ENCODE assay signal across 16 cellular contexts in genomic region chr2:96967964-96968363, GRCh38. TPM values are rescaled to one million over a fixed set of nuclear protein-coding genes. Genes with fewer than 3 reads are reported as not detected.
DNase-seq lines count a peak whose midpoint lies in the region; ATAC-seq and TF ChIP-seq lines count a peak whose summit lies in the region.
"Had no signal": no experiment of that assay in that cellular context is flagged by ENCODE, and none has a peak within 500 bp of the region (broad histone marks: within the 10 kb centered on the region; RNA-seq: fewer than 3 reads in every experiment).

No MANE protein-coding gene starts in this region.

- H2BK120ac ChIP-seq in trophoblast cell (ENCODE audit: insufficient read depth, low read length, poor library complexity), result no peak overlapping the region

- H3K4me3 ChIP-seq in trophoblast cell (ENCODE audit: low read depth, low read length), result no peak overlapping the region
- H3K4me3 ChIP-seq: A549, GM23338 had no signal

- H3K36me3 Mint-ChIP-seq in T-helper 17 cell (ENCODE audit: low read depth) (no peaks in the 10 kb centered on the region), neural crest cell (ENCODE audit: low read depth) (no peaks in the 10 kb centered on the region)
- H3K36me3 Mint-ChIP-seq in central memory CD8-positive, alpha-beta T cell (ENCODE audit: insufficient read depth), result peaks cover 1% of the 10 kb centered on the region
- H3K36me3 Mint-ChIP-seq: CD4-positive, CD25-positive, alpha-beta regulatory T cell had no signal

- no peak overlapping the region for H4K8ac ChIP-seq in trophoblast cell (ENCODE audit: low read depth, low read length)

- H3K79me1 ChIP-seq in trophoblast cell (ENCODE audit: low read length), result no peaks in the 10 kb centered on the region

- no peak overlapping the region for H2AFZ ChIP-seq in trophoblast cell (ENCODE audit: insufficient read depth, low read length, poor library complexity)
- H2AFZ ChIP-seq: GM23338 had no signal

- no peak overlapping the region for H4K12ac ChIP-seq in trophoblast cell (ENCODE audit: low read depth, low read length)

- H3K4ac ChIP-seq in trophoblast cell (ENCODE audit: low read depth, low read length), result no peak overlapping the region

- H3K9ac ChIP-seq in trophoblast cell (ENCODE audit: low read length), result no peak overlapping the region

- no peak overlapping the region for H3K4me2 ChIP-seq in trophoblast cell (ENCODE audit: low read length)
- H3K4me2 ChIP-seq: A549, GM23338 had no signal

- H3K79me2 ChIP-seq in trophoblast cell (ENCODE audit: control insufficient read depth, insufficient read depth, low read length, poor library complexity), result no peaks in the 10 kb centered on the region

- H2BK12ac ChIP-seq in trophoblast cell (ENCODE audit: low read length), result no peak overlapping the region

- H3K27ac Mint-ChIP-seq in T-helper 17 cell, result peak overlapping the region; percentile 98
- H3K27ac Mint-ChIP-seq in central memory CD8-positive, alpha-beta T cell (ENCODE audit: low read depth), result peak overlapping the region; percentile 16
- H3K27ac Mint-ChIP-seq in neural crest cell (ENCODE audit: unreplicated experiment), result peak overlapping the region; percentile 12
- H3K27ac Mint-ChIP-seq: GM23338 had no signal

- H3K27me3 Mint-ChIP-seq in T-helper 17 cell (peaks cover 9% of the 10 kb centered on the region), neural crest cell (ENCODE audit: low read depth) (no peaks in the 10 kb centered on the region)
- H3K27me3 Mint-ChIP-seq in central memory CD8-positive, alpha-beta T cell, result peaks cover 8% of the 10 kb centered on the region
- H3K27me3 Mint-ChIP-seq: CD4-positive, CD25-positive, alpha-beta regulatory T cell had no signal

- no peak overlapping the region for H3K23ac ChIP-seq in trophoblast cell (ENCODE audit: low read length)

- H3K27ac ChIP-seq in temporal lobe (ENCODE audit: low read depth, low read length) (peak overlapping the region; percentile 91), trophoblast cell (ENCODE audit: low read depth, low read length) (no peak overlapping the region)
- H3K27ac ChIP-seq: A549, HL-60 had no signal

- no peaks in the 10 kb centered on the region for H3K9me3 Mint-ChIP-seq in central memory CD8-positive, alpha-beta T cell
- H3K9me3 Mint-ChIP-seq in neural crest cell, result no peaks in the 10 kb centered on the region
- H3K9me3 Mint-ChIP-seq: GM23338, H9 had no signal

- ATAC-seq in T-helper 17 cell, result no peak
- no peak for ATAC-seq in central memory CD8-positive, alpha-beta T cell (replicated peaks; ENCODE audit: extremely low read depth, poor library complexity, severe bottlenecking)
- ATAC-seq: A549, GM23338 had no signal

- no peak overlapping the region for H3K18ac ChIP-seq in trophoblast cell (ENCODE audit: low read length)

- TF ChIP-seq CTCF in neural crest cell (conservative IDR thresholded peaks at IDR 0.05), result no peak

- H3K4me1 Mint-ChIP-seq in T-helper 17 cell (peaks cover 52% of the 10 kb centered on the region), neural crest cell (peaks cover 58% of the 10 kb centered on the region)
- peaks cover 53% of the 10 kb centered on the region for H3K4me1 Mint-ChIP-seq in central memory CD8-positive, alpha-beta T cell

- H3K27me3 ChIP-seq in trophoblast cell (ENCODE audit: insufficient read depth, low read length), result no peaks in the 10 kb centered on the region

- no peak overlapping the region for H2BK5ac ChIP-seq in trophoblast cell (ENCODE audit: low read depth, low read length, poor library complexity)

- H2AK5ac ChIP-seq in trophoblast cell (ENCODE audit: low read length), result no peak overlapping the region

- H3K4me3 Mint-ChIP-seq in T-helper 17 cell (no peak overlapping the region), neural crest cell (no peak overlapping the region)
- no peak overlapping the region for H3K4me3 Mint-ChIP-seq in central memory CD8-positive, alpha-beta T cell
- H3K4me3 Mint-ChIP-seq: GM23338, H9 had no signal

- no peaks in the 10 kb centered on the region for H3K9me3 ChIP-seq in T-helper 17 cell (ENCODE audit: control insufficient read depth, low read length, poor library complexity, severe bottlenecking)
- peaks cover 2% of the 10 kb centered on the region for H3K9me3 ChIP-seq in trophoblast cell (ENCODE audit: insufficient read depth, low read depth, low read length)
- H3K9me3 ChIP-seq: A549 had no signal

- in situ Hi-C loops in ACHN (cut with HindIII; ENCODE audit: low pct_ligation_motif_present, low pct_unique_long_range_greater_than_20kb, low sequenced_read_pairs), result no loop called here

- no peaks in the 10 kb centered on the region for H3K4me1 ChIP-seq in trophoblast cell (ENCODE audit: control insufficient read depth in 1 of 2, insufficient read depth in 2 of 2, low read length in 2 of 2)

- WGBS in trophoblast cell (ENCODE audit: extremely low coverage, insufficient coverage, insufficient read length), result no CpG with 5 or more reads among the region's 11 CpGs

- no peaks in the 10 kb centered on the region for H3K36me3 ChIP-seq in trophoblast cell (ENCODE audit: control insufficient read depth in 1 of 2, insufficient read depth in 2 of 2, low read length in 2 of 2)

- DNase-seq in T-helper 17 cell, result no peak
- DNase-seq in central memory CD8-positive, alpha-beta T cell (ENCODE audit: low spot score in 2 of 2), result no peak
- DNase-seq in neural crest cell (ENCODE audit: low read depth, low spot score), result no peak
- no peak for DNase-seq in trophoblast cell
- DNase-seq in GDM1 (lab: John Stamatoyannopoulos, UW), result no peak
- no peak for DNase-seq in activated CD4-positive, alpha-beta T cell treated with anti-CD3 and anti-CD28 coated beads for 4 hours
- DNase-seq in ACHN, result no peak
- DNase-seq: CD4-positive, CD25-positive, alpha-beta regulatory T cell; DMS53; H9; KBM-7 had no signal

- H4K91ac ChIP-seq in trophoblast cell (ENCODE audit: low read depth, low read length), result no peak overlapping the region

- no peak overlapping the region for H3K14ac ChIP-seq in trophoblast cell (ENCODE audit: low read length)

RNA-seq across cellular contexts. Expression of gene FAM178B, which starts 18.4 kb away (rescaled TPM):
- total RNA-seq in T-helper 17 cell (not detected), neural crest cell (0.27 and 0.77 TPM in 2 replicates), temporal lobe (not detected)
- polyA plus RNA-seq in trophoblast cell (2013), result 2.4 TPM in 2 replicates
- total RNA-seq: CD4-positive, CD25-positive, alpha-beta regulatory T cell; GM23338 had no signal
- polyA plus RNA-seq: BJ had no signal

Comparison
In these comparisons a context has a peak if more than half of its experiments do, and no peak if none do; other contexts are left out.
1. H3K27ac Mint-ChIP-seq: peak in every context shown above with its lines; median percentile 98 in T-helper 17 cell; 16 in central memory CD8-positive, alpha-beta T cell; 12 in neural crest cell.